In genomic region chr10:2700626-2701305, GRCh38 we compare ENCODE assay signal across 1 cellular context.
TF ChIP-seq lines count a peak whose summit lies in the region.

No MANE protein-coding gene starts in this region.

TF ChIP-seq in H1, 55 proteins besides CTCF, POLR2A, EP300 and RAD21 (continued from another document):
- TF ChIP-seq CHD7 (IDR thresholded peaks at IDR 0.05; ENCODE audit: insufficient replicate concordance, low read length) = no peak
- no peak for TF ChIP-seq BRCA1 (IDR thresholded peaks at IDR 0.05; ENCODE audit: low read depth, low read length)
- TF ChIP-seq USF2 (IDR thresholded peaks at IDR 0.05; ENCODE audit: low read length) = no peak
- no peak for TF ChIP-seq TEAD4 (IDR thresholded peaks at IDR 0.05; ENCODE audit: low read depth, low read length)
- TF ChIP-seq HDAC2 (IDR thresholded peaks at IDR 0.05; ENCODE audit: borderline replicate concordance in 1 of 2, low read depth in 2 of 2, low read length in 2 of 2) = no peak
- TF ChIP-seq GABPA (IDR thresholded peaks at IDR 0.05; ENCODE audit: borderline replicate concordance, insufficient read depth, low read length) = no peak
- TF ChIP-seq SIRT6 (IDR thresholded peaks at IDR 0.05; ENCODE audit: low read length) = no peak
- no peak for TF ChIP-seq SRF (IDR thresholded peaks at IDR 0.05; ENCODE audit: low read depth, low read length)
